Comparison of ENCODE assay signal across 1 cellular context in genomic region chr19:19540707-19541515, GRCh38.
TF ChIP-seq lines count a peak whose summit lies in the region.

No MANE protein-coding gene starts in this region.

TF ChIP-seq in A549, 52 proteins besides CTCF, POLR2A, EP300 and RAD21 (continued from another document):
- TF ChIP-seq REST (IDR thresholded peaks at IDR 0.05) (no peak), HOXA7 (CRISPR knock-in tag; IDR thresholded peaks at IDR 0.05) (no peak), NR3C1 (IDR thresholded peaks at IDR 0.05) (no peak), EHF (CRISPR knock-in tag; IDR thresholded peaks at IDR 0.05) (no peak), SREBF2 (IDR thresholded peaks at IDR 0.05) (no peak), KDM1A (IDR thresholded peaks at IDR 0.05; ENCODE audit: low read depth) (no peak), CBX2 (IDR thresholded peaks at IDR 0.05; ENCODE audit: borderline replicate concordance, low read depth) (no peak), NFE2L2 (conservative IDR thresholded peaks at IDR 0.05; ENCODE audit: low read length) (no peak)
